8 cellular contexts compared by ENCODE assay signal in genomic region chr4:158805628-158806471, GRCh38. TPM values are rescaled to one million over a fixed set of nuclear protein-coding genes. Genes with fewer than 3 reads are reported as not detected.
DNase-seq lines count a peak whose midpoint lies in the region; ATAC-seq and TF ChIP-seq lines count a peak whose summit lies in the region.

No MANE protein-coding gene starts in this region.

- ATAC-seq in upper lobe of left lung (ENCODE audit: low FRiP score in 2 of 2): peak in 1 of 2 donors; percentile 29

- 60% methylated on average over 10 of the region's 10 CpGs for WGBS in upper lobe of left lung, 2 donors

- H3K36me3 Mint-ChIP-seq in activated naive CD8-positive, alpha-beta T cell: peaks cover 5% of the 10 kb centered on the region
- no peaks in the 10 kb centered on the region for H3K36me3 Mint-ChIP-seq in activated naive CD8-positive, alpha-beta T cell treated with anti-CD3 and anti-CD28 coated beads for 36 hours
- no peaks in the 10 kb centered on the region for H3K36me3 Mint-ChIP-seq in CD4-positive, alpha-beta memory T cell

- TF ChIP-seq CTCF in VCaP (conservative IDR thresholded peaks at IDR 0.05): no peak
- no peak for TF ChIP-seq CTCF in upper lobe of left lung (IDR thresholded peaks at IDR 0.05)

- H3K36me3 ChIP-seq in upper lobe of left lung: no peaks in the 10 kb centered on the region
- H3K36me3 ChIP-seq in CD4-positive, alpha-beta memory T cell (ENCODE audit: insufficient read depth, low read length): no peaks in the 10 kb centered on the region

- no peak overlapping the region for H3K4me3 Mint-ChIP-seq in activated naive CD8-positive, alpha-beta T cell
- no peak overlapping the region for H3K4me3 Mint-ChIP-seq in activated naive CD8-positive, alpha-beta T cell treated with anti-CD3 and anti-CD28 coated beads for 36 hours
- H3K4me3 Mint-ChIP-seq in CD4-positive, alpha-beta memory T cell: no peak overlapping the region

- H3K27ac Mint-ChIP-seq in activated naive CD8-positive, alpha-beta T cell: peak overlapping the region; percentile 12
- no peak overlapping the region for H3K27ac Mint-ChIP-seq in activated naive CD8-positive, alpha-beta T cell treated with anti-CD3 and anti-CD28 coated beads for 36 hours
- no peak overlapping the region for H3K27ac Mint-ChIP-seq in CD4-positive, alpha-beta memory T cell

- H3K27me3 Mint-ChIP-seq in activated naive CD8-positive, alpha-beta T cell: no peaks in the 10 kb centered on the region
- H3K27me3 Mint-ChIP-seq in activated naive CD8-positive, alpha-beta T cell treated with anti-CD3 and anti-CD28 coated beads for 36 hours: no peaks in the 10 kb centered on the region
- no peaks in the 10 kb centered on the region for H3K27me3 Mint-ChIP-seq in CD4-positive, alpha-beta memory T cell

- H3K27me3 ChIP-seq in upper lobe of left lung: no peaks in the 10 kb centered on the region
- H3K27me3 ChIP-seq in CD4-positive, alpha-beta memory T cell (ENCODE audit: insufficient read depth, low read length): no peaks in the 10 kb centered on the region

- CTCF ChIA-PET in CD4-positive, alpha-beta memory T cell (lab: Charles Lee; ENCODE audit: partially characterized antibody): no interaction called here

- POLR2A ChIA-PET in CD4-positive, alpha-beta memory T cell (lab: Charles Lee; ENCODE audit: partially characterized antibody): no interaction called here

- peak in 2 of 4 donors; percentile 31 to 77 for TF ChIP-seq POLR2A in upper lobe of left lung (IDR thresholded peaks at IDR 0.05)

- peak in 1 of 4 donors; percentile 68 for TF ChIP-seq EP300 in upper lobe of left lung (IDR thresholded peaks at IDR 0.05)

- H3K9me3 ChIP-seq in upper lobe of left lung: no peaks in the 10 kb centered on the region
- no peaks in the 10 kb centered on the region for H3K9me3 ChIP-seq in CD4-positive, alpha-beta memory T cell (ENCODE audit: control insufficient read depth in 1 of 2, low read length in 2 of 2)

- H3K27ac ChIP-seq in VCaP: peak overlapping the region; percentile 99
- H3K27ac ChIP-seq in upper lobe of left lung: peak overlapping the region; percentile 20 to 63 (median 43)
- no peak overlapping the region for H3K27ac ChIP-seq in CD4-positive, alpha-beta memory T cell (ENCODE audit: low read depth, low read length)

- intact Hi-C loops in CD4-positive, alpha-beta memory T cell (cut with micrococcal nuclease): no loop called here

- H3K4me1 ChIP-seq in upper lobe of left lung: peaks cover 61 to 74% (median 67%) of the 10 kb centered on the region in 4 donors
- H3K4me1 ChIP-seq in CD4-positive, alpha-beta memory T cell (ENCODE audit: insufficient read depth, low read length): peaks cover 16% of the 10 kb centered on the region

- H3K4me1 Mint-ChIP-seq in activated naive CD8-positive, alpha-beta T cell (ENCODE audit: low read depth): peaks cover 41% of the 10 kb centered on the region
- H3K4me1 Mint-ChIP-seq in activated naive CD8-positive, alpha-beta T cell treated with anti-CD3 and anti-CD28 coated beads for 36 hours: peaks cover 27% of the 10 kb centered on the region
- H3K4me1 Mint-ChIP-seq in CD4-positive, alpha-beta memory T cell: peaks cover 13 to 37% (median 25%) of the 10 kb centered on the region in 4 donors

- H3K9me3 Mint-ChIP-seq in activated naive CD8-positive, alpha-beta T cell (ENCODE audit: low read depth): no peaks in the 10 kb centered on the region
- H3K9me3 Mint-ChIP-seq in activated naive CD8-positive, alpha-beta T cell treated with anti-CD3 and anti-CD28 coated beads for 36 hours: no peaks in the 10 kb centered on the region
- H3K9me3 Mint-ChIP-seq in CD4-positive, alpha-beta memory T cell: no peaks in the 10 kb centered on the region

- no peak for DNase-seq in activated naive CD8-positive, alpha-beta T cell treated with anti-CD3 and anti-CD28 coated beads for 36 hours
- DNase-seq in kidney tubule cell (ENCODE audit: low spot score) (peak; percentile 62), upper lobe of left lung (peak in 1 of 2 donors; percentile 82), GOT3 (lab: John Stamatoyannopoulos, UW) (no peak)
- no peak for DNase-seq in activated naive CD4-positive, alpha-beta T cell (lab: John Stamatoyannopoulos, UW)
- no peak for DNase-seq in CD4-positive, alpha-beta memory T cell

- peak overlapping the region in 2 of 4 donors; percentile 6 to 18 for H3K4me3 ChIP-seq in upper lobe of left lung
- H3K4me3 ChIP-seq in CD4-positive, alpha-beta memory T cell (ENCODE audit: low read length in 2 of 2): no peak overlapping the region

RNA-seq across cellular contexts. Expression of gene FNIP2, which starts 37.0 kb away (rescaled TPM):
- 10 to 100 TPM; 10.9 to 11.5 TPM for total RNA-seq in activated naive CD8-positive, alpha-beta T cell treated with anti-CD3 and anti-CD28 coated beads for 36 hours
- 100 to 1,000 TPM in 1 of 6 donors, 10 to 100 TPM in 5; 70.4 to 103 (median 83.2) TPM for total RNA-seq in upper lobe of left lung
- total RNA-seq in CD4-positive, alpha-beta memory T cell: 1 to 10 TPM; 8.1 to 9.4 TPM
- 1 to 10 TPM; 2.4 to 4.7 TPM for polyA plus RNA-seq in CD4-positive, alpha-beta memory T cell

Comparison
In these comparisons a context has a peak if more than half of its experiments do, and no peak if none do; other contexts are left out.
1. RNA of gene FNIP2, which starts 37.0 kb away (total RNA-seq): 70.4 to 103 TPM in upper lobe of left lung; 10.9 to 11.5 TPM in activated naive CD8-positive, alpha-beta T cell treated with anti-CD3 and anti-CD28 coated beads for 36 hours and 8.1 to 9.4 TPM in CD4-positive, alpha-beta memory T cell; every median in the first group is over 4 times any median in the second.